Comparison of ENCODE assay signal across 11 cellular contexts in the genomic region with DNA sequence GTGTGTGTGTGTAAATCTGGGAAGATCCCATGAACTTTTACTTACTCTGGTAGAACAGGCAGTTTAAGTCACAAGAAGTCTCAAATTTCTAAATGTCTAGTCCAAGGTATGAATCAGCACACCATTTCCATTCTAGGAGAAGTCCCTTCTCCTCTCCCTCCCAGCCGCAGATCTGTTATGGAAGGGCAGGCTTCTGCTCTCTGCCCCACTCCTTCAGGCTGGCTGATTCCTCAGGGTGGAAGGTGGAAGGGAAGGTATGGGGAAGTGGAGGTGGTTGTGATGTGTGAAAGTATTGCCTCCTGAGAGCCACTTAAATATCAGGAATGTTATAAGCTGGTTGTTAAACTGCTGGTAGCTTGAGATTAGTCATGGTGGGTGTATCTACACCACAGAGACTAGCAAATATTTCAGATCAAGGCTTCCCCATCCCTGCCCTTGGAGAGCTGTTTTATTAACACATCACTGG. TPM values are rescaled to one million over a fixed set of nuclear protein-coding genes. Genes with fewer than 3 reads are reported as not detected.
DNase-seq lines count a peak whose midpoint lies in the region; ATAC-seq and TF ChIP-seq lines count a peak whose summit lies in the region.
"Had no signal": no experiment of that assay in that cellular context is flagged by ENCODE, and none has a peak within 500 bp of the region (broad histone marks: within the 10 kb centered on the region; RNA-seq: fewer than 3 reads in every experiment).

No MANE protein-coding gene starts in this region.

- no peak for TF ChIP-seq POLR2A in breast epithelium (IDR thresholded peaks at IDR 0.05)
- TF ChIP-seq POLR2A in transverse colon (IDR thresholded peaks at IDR 0.05): no peak

- WGBS in transverse colon (ENCODE audit: low coverage in 1 of 2), 2 donors: 94% methylated on average over 1 of the region's 1 CpG; no CpG with 5 or more reads in 1 of the 2 donors

- intact Hi-C loops in breast epithelium (cut with DNase I; ENCODE audit: low total_unique reads) (no loop called here), transverse colon (cut with DNase I; ENCODE audit: low total_unique reads) (no loop called here)

- no peaks in the 10 kb centered on the region for H3K27me3 ChIP-seq in breast epithelium
- no peaks in the 10 kb centered on the region for H3K27me3 ChIP-seq in transverse colon

- H3K27ac ChIP-seq in breast epithelium: peak overlapping the region; percentile 1 to 76
- peak overlapping the region; percentile 64 to 71 (median 67) for H3K27ac ChIP-seq in transverse colon

- ATAC-seq in HG03460 (IDR thresholded peaks at IDR 0.05; ENCODE audit: unreplicated experiment): no peak
- no peak for ATAC-seq in HG03159 (IDR thresholded peaks at IDR 0.05; ENCODE audit: unreplicated experiment)
- ATAC-seq: HepG2 had no signal

- DNase-seq in HPDE6-E6E7 (ENCODE audit: extremely low spot score): peak; percentile 76
- DNase-seq in breast epithelium (ENCODE audit: low spot score in 2 of 2): no peak
- DNase-seq in kidney tubule cell (ENCODE audit: low spot score): peak; percentile 96
- DNase-seq in transverse colon: no peak
- no peak for DNase-seq in activated naive CD4-positive, alpha-beta T cell treated with Interleukin-2 at 50 U/mL for 16 hours
- no peak for DNase-seq in NCI-H2171 (lab: John Stamatoyannopoulos, UW)
- DNase-seq: activated CD4-positive, alpha-beta T cell treated with anti-CD3 and anti-CD28 coated beads, Interleukin-2, amount 50 U/mL, for 4 hours had no signal

- no peak overlapping the region for H3K4me3 ChIP-seq in breast epithelium
- H3K4me3 ChIP-seq in transverse colon: no peak overlapping the region

- TF ChIP-seq EP300 in transverse colon (IDR thresholded peaks at IDR 0.05; ENCODE audit: low read depth): no peak

- H3K36me3 ChIP-seq in breast epithelium (no peaks in the 10 kb centered on the region), transverse colon (no peaks in the 10 kb centered on the region)

- in situ Hi-C loops in transverse colon (cut with MboI; ENCODE audit: low pct_ligation_motif_present in 1 of 4, low pct_unique_long_range_greater_than_20kb in 1 of 4, low sequenced_read_pairs in 3 of 4): no loop called here

- TF ChIP-seq CTCF in breast epithelium (IDR thresholded peaks at IDR 0.05) (no peak), transverse colon (IDR thresholded peaks at IDR 0.05) (no peak)

- no peaks in the 10 kb centered on the region for H3K4me1 ChIP-seq in breast epithelium
- H3K4me1 ChIP-seq in transverse colon: peaks cover 0 to 6% (median 3%) of the 10 kb centered on the region in 4 donors

- no peaks in the 10 kb centered on the region for H3K9me3 ChIP-seq in breast epithelium
- no peaks in the 10 kb centered on the region for H3K9me3 ChIP-seq in transverse colon

RNA-seq across cellular contexts. Expression of a gene that starts 44.5 kb away (rescaled TPM):
- total RNA-seq in breast epithelium: 100 to 1,000 TPM in 2 of 3 donors, 10 to 100 TPM in 1; 54.0 to 142 (median 129) TPM
- 10 to 100 TPM; 27.3 to 54.9 (median 40.1) TPM for total RNA-seq in transverse colon
- total RNA-seq: HepG2 had no signal

RNA-seq across cellular contexts. Expression of a gene that starts 48.3 kb away (rescaled TPM):
- total RNA-seq in breast epithelium (not detected), transverse colon (not detected)
- total RNA-seq: HepG2, liver had no signal

Comparison
In these comparisons a context has a peak if more than half of its experiments do, and no peak if none do; other contexts are left out.
1. DNase-seq: peak in HPDE6-E6E7 (single experiment) and kidney tubule cell (single experiment); none in breast epithelium (0 of 2), transverse colon (single experiment), activated naive CD4-positive, alpha-beta T cell treated with Interleukin-2 at 50 U/mL for 16 hours (single experiment) and NCI-H2171 (single experiment).